Comparison of ENCODE assay signal across 8 cellular contexts in the genomic region with DNA sequence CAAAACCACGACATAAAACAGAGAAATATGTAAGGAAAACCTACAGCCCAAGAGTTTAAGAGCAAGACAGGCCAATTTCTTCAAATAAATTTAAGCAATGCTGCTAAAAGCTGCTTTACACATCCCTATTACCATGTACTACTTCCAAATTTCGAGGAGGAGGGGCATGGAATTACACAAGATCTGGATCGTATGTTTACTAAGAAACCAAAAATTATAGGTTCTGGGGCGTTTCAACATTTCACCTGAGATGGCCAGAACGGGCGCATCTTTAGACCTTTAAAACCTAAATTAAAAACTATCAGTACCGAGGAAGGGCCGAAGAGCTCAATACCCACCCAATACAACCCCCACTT. TPM values are rescaled to one million over a fixed set of nuclear protein-coding genes. Genes with fewer than 3 reads are reported as not detected.
DNase-seq lines count a peak whose midpoint lies in the region; ATAC-seq and TF ChIP-seq lines count a peak whose summit lies in the region.

No MANE protein-coding gene starts in this region.

- peak overlapping the region; percentile 100 for H3K27ac ChIP-seq in SJCRH30

- TF ChIP-seq CTCF in GM12864 (IDR thresholded peaks at IDR 0.05; ENCODE audit: low read depth, low read length, missing control alignments) (no peak), fibroblast of pulmonary artery (IDR thresholded peaks at IDR 0.05; ENCODE audit: low read length, missing control alignments) (no peak), retinal pigment epithelial cell (conservative IDR thresholded peaks at IDR 0.05; ENCODE audit: low read depth, low read length) (no peak)

- DNase-seq in GM12864 (ENCODE audit: low read depth): no peak
- no peak for DNase-seq in SJCRH30
- peak; percentile 20 for DNase-seq in fibroblast of pulmonary artery (ENCODE audit: low read depth)
- no peak for DNase-seq in retinal pigment epithelial cell (ENCODE audit: low read depth)
- no peak for DNase-seq in NCI-H1930 (lab: John Stamatoyannopoulos, UW)
- no peak for DNase-seq in NCI-H748 treated with DMSO at 0.1 percent for 48 hours (lab: John Stamatoyannopoulos, UW)

- H3K4me3 ChIP-seq in GM12864 (ENCODE audit: low read depth, low read length): peak overlapping the region; percentile 83
- H3K4me3 ChIP-seq in SJCRH30: peak overlapping the region; percentile 99
- H3K4me3 ChIP-seq in fibroblast of pulmonary artery (replicated peaks; ENCODE audit: low read depth, low read length): peak overlapping the region; percentile 86
- peak overlapping the region; percentile 83 for H3K4me3 ChIP-seq in retinal pigment epithelial cell (ENCODE audit: low read length)

- no peaks in the 10 kb centered on the region for H3K9me3 ChIP-seq in SJCRH30 (replicated peaks)

- H3K27me3 ChIP-seq in SJCRH30: no peaks in the 10 kb centered on the region

- H3K4me1 ChIP-seq in SJCRH30: peaks cover 3% of the 10 kb centered on the region; the same call in 1 of the 2 replicates

- ATAC-seq in HG02623 (IDR thresholded peaks at IDR 0.05; ENCODE audit: unreplicated experiment) (no peak), GM18502 (IDR thresholded peaks at IDR 0.05; ENCODE audit: poor library complexity, unreplicated experiment) (no peak)

- peaks cover 22% of the 10 kb centered on the region for H3K36me3 ChIP-seq in SJCRH30

RNA-seq across cellular contexts. Expression of a gene that starts 0.7 kb away (rescaled TPM):
- 27.0 and 27.2 TPM in 2 replicates for total RNA-seq in SJCRH30 (2014; rRNA removed; shearing (Covaris generic))
